In the genomic region with DNA sequence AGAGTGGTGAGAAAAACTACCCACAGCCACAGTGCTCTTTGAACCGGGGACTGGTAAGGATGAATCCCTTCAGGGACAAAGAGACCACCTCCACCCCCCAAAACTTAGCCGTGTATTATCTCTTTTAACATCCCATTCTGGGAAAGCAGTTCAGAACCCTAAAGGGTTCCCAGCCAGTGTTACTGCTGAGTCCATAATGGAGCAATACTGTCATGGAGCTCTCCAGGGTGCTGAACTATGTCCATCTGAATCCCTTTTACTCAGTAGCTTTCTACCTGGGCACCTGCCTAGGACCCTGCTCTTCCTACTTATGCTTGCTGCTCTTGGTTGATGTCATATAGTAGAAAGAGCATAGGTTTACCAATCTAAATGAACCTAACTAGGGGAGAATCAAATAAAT, we compare ENCODE assay signal across 8 cellular contexts. TPM values are rescaled to one million over a fixed set of nuclear protein-coding genes. Genes with fewer than 3 reads are reported as not detected.
A peak's percentile ranks its signal among the peaks of the same experiment; 100 is the strongest.
DNase-seq lines count a peak whose midpoint lies in the region; ATAC-seq and TF ChIP-seq lines count a peak whose summit lies in the region.

No MANE protein-coding gene starts in this region.

- no peak for TF ChIP-seq CTCF in epithelial cell of esophagus (IDR thresholded peaks at IDR 0.05; ENCODE audit: insufficient read depth, low read depth, low read length, missing control alignments)

- no peak overlapping the region for H3K4me3 ChIP-seq in epithelial cell of esophagus (ENCODE audit: low read length)

- DNase-seq in NK-92 treated with Interleukin-12 subunit alpha and Interleukin-12 subunit beta, amount 100 ng/mL, for 24 hours (lab: John Stamatoyannopoulos, UW): peak; percentile 9
- DNase-seq in NK-92 (lab: John Stamatoyannopoulos, UW; ENCODE audit: unreplicated experiment): no peak
- DNase-seq in RPMI8226: peak; percentile 71
- DNase-seq in epithelial cell of esophagus (ENCODE audit: low read depth): peak; percentile 71
- DNase-seq in stimulated activated CD4-positive, alpha-beta T cell treated with anti-CD3 and anti-CD28 coated beads, Interleukin-12 subunit alpha, Interleukin-12 subunit beta, amount 100 ng/mL, for 48 hours (ENCODE audit: low read depth in 2 of 3, low spot score in 1 of 3): peak in 2 of 3 donors; percentile 11 to 24
- DNase-seq in mesenteric fat pad (ENCODE audit: low spot score): no peak
- no peak for DNase-seq in pons (ENCODE audit: low spot score)

- ATAC-seq in HG03571 (IDR thresholded peaks at IDR 0.05; ENCODE audit: unreplicated experiment): no peak

RNA-seq across cellular contexts. Expression of gene SAYSD1, which starts 22.2 kb away (rescaled TPM):
- total RNA-seq in mesenteric fat pad: 11.2 TPM

Comparison
In these comparisons a context has a peak if more than half of its experiments do, and no peak if none do; other contexts are left out.
1. DNase-seq: peak in NK-92 treated with Interleukin-12 subunit alpha and Interleukin-12 subunit beta, amount 100 ng/mL, for 24 hours (single experiment), RPMI8226 (single experiment), epithelial cell of esophagus (single experiment) and stimulated activated CD4-positive, alpha-beta T cell treated with anti-CD3 and anti-CD28 coated beads, Interleukin-12 subunit alpha, Interleukin-12 subunit beta, amount 100 ng/mL, for 48 hours (2 of 3); none in NK-92 (single experiment), mesenteric fat pad (single experiment) and pons (single experiment).